8 cellular contexts compared by ENCODE assay signal in the genomic region with DNA sequence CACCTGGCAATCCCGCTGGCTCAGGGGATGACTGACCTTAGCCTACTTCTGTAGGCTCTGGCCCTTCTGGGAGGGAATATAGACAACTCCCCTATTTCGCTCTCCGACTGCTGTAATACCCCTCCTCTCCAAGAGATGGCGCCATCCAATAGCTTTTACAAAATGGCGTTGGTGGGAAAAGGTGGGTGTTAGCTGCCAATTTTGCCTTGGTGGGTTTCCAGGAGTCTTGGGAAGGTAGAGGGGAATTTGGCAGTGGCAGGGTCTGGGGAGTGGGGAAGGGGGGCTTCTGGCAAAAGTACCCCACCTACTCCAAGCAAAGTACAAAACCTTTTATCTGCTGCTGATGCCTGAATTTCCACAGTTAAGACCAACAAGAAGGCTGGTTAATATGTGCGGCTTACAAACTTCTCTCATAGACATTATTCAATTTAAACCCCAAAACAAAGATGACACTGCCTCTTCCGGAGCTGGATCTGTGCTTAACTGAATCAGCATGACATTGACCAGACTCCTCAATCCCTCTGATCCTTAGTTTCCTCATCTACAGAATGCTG.
DNase-seq lines count a peak whose midpoint lies in the region; ATAC-seq and TF ChIP-seq lines count a peak whose summit lies in the region.

No MANE protein-coding gene starts in this region.

- no peaks in the 10 kb centered on the region for H4K20me1 ChIP-seq in PC-3 (ENCODE audit: low read length)

- H2BK15ac ChIP-seq in mesendoderm (replicated peaks; ENCODE audit: low read depth) = no peak overlapping the region

- no peaks in the 10 kb centered on the region for H3K27me3 Mint-ChIP-seq in Caco-2 (ENCODE audit: insufficient read depth, unreplicated experiment)

- no peaks in the 10 kb centered on the region for H3K4me1 Mint-ChIP-seq in Caco-2 (ENCODE audit: low read depth, unreplicated experiment)

- H3F3A ChIP-seq in PC-3 (ENCODE audit: low read length, unreplicated experiment) = no peaks in the 10 kb centered on the region

- H3K9me3 ChIP-seq in Caco-2 = no peaks in the 10 kb centered on the region; the same call in 1 of the 2 replicates
- no peaks in the 10 kb centered on the region for H3K9me3 ChIP-seq in PC-3 (ENCODE audit: low read length)
- no peaks in the 10 kb centered on the region for H3K9me3 ChIP-seq in colonic mucosa

- no peak overlapping the region for H3K56ac ChIP-seq in mesendoderm (ENCODE audit: low read length)

- H3K18ac ChIP-seq in mesendoderm (ENCODE audit: low read length) = no peak overlapping the region

- H3K36me3 ChIP-seq in Caco-2 (ENCODE audit: control insufficient read depth, insufficient read depth, low read length) (no peaks in the 10 kb centered on the region), PC-3 (ENCODE audit: low read depth, low read length) (no peaks in the 10 kb centered on the region), colonic mucosa (no peaks in the 10 kb centered on the region), mesendoderm (ENCODE audit: control insufficient read depth, insufficient read depth, low read length) (no peaks in the 10 kb centered on the region)

- H4K5ac ChIP-seq in mesendoderm (ENCODE audit: low read length) = no peak overlapping the region

- no peak overlapping the region for H3K27ac Mint-ChIP-seq in Caco-2 (ENCODE audit: unreplicated experiment)

- DNase-seq in Caco-2 (peak in 1 of 2 experiments; percentile 61), H4 (ENCODE audit: low spot score) (peak; percentile 29), PC-3 (peak; percentile 71), colonic mucosa (peak; percentile 27), mesendoderm (peak; percentile 68)
- no peak for DNase-seq in stimulated activated naive CD4-positive, alpha-beta T cell (lab: John Stamatoyannopoulos, UW)

- no peaks in the 10 kb centered on the region for H3K9me2 ChIP-seq in PC-3 (replicated peaks; ENCODE audit: low read length)

- no peak overlapping the region for H2BK5ac ChIP-seq in mesendoderm (ENCODE audit: low read length)

- peak; percentile 80 to 88 for TF ChIP-seq CTCF in Caco-2 (IDR thresholded peaks at IDR 0.05; ENCODE audit: insufficient read depth in 1 of 2, low read depth in 1 of 2, low read length in 1 of 2, severe bottlenecking in 1 of 2, unreplicated experiment in 1 of 2)
- peak; percentile 96 for TF ChIP-seq CTCF in PC-3 (conservative IDR thresholded peaks at IDR 0.05; ENCODE audit: low read depth, low read length)
- peak; percentile 71 for TF ChIP-seq CTCF in colonic mucosa (IDR thresholded peaks at IDR 0.05)

- no peaks in the 10 kb centered on the region; the same call in 1 of the 2 replicates for H3K27me3 ChIP-seq in Caco-2 (replicated peaks; ENCODE audit: control insufficient read depth, insufficient read depth, low read length)
- H3K27me3 ChIP-seq in PC-3 (ENCODE audit: low read length) = no peaks in the 10 kb centered on the region
- no peaks in the 10 kb centered on the region for H3K27me3 ChIP-seq in colonic mucosa
- no peaks in the 10 kb centered on the region for H3K27me3 ChIP-seq in mesendoderm (ENCODE audit: insufficient read depth, low read length, poor library complexity)

- no peaks in the 10 kb centered on the region for H3K79me1 ChIP-seq in mesendoderm (ENCODE audit: low read length)

- POLR2A ChIA-PET in Caco-2 (lab: Charles Lee) = no interaction called here
- POLR2A ChIA-PET in PC-3 (lab: Charles Lee; ENCODE audit: unreplicated experiment) = interaction anchor here (0.5 kb wide), 1 partner anchor 16 kb away, joined by 4 read pairs; no protein-coding TSS in a partner anchor

- no peak overlapping the region for H4K8ac ChIP-seq in mesendoderm (ENCODE audit: low read depth, low read length)

- H3K4me1 ChIP-seq in Caco-2 = no peaks in the 10 kb centered on the region
- no peaks in the 10 kb centered on the region for H3K4me1 ChIP-seq in PC-3 (ENCODE audit: insufficient read depth, low read length)
- no peaks in the 10 kb centered on the region for H3K4me1 ChIP-seq in colonic mucosa
- H3K4me1 ChIP-seq in mesendoderm (ENCODE audit: control insufficient read depth, low read depth, low read length) = no peaks in the 10 kb centered on the region

- H3K9me3 Mint-ChIP-seq in Caco-2 (ENCODE audit: unreplicated experiment) = peaks cover 16% of the 10 kb centered on the region

- H2BK120ac ChIP-seq in mesendoderm (ENCODE audit: low read depth, low read length) = no peak overlapping the region

- H2AK5ac ChIP-seq in mesendoderm (ENCODE audit: low read length) = no peak overlapping the region

- no peaks in the 10 kb centered on the region for H3K36me3 Mint-ChIP-seq in Caco-2 (ENCODE audit: insufficient read depth, unreplicated experiment)

- no peak overlapping the region for H3K23ac ChIP-seq in mesendoderm (ENCODE audit: low read length)

- H3K4me3 Mint-ChIP-seq in Caco-2 (ENCODE audit: unreplicated experiment) = no peak overlapping the region

- CTCF ChIA-PET in Caco-2 (lab: Charles Lee) (interaction anchor here (0.6 to 3.9 kb wide), 8 partner anchors 19 to 297 kb away, joined by 3 to 52 read pairs (median 3); no protein-coding TSS in a partner anchor), PC-3 (lab: Charles Lee) (interaction anchor here (0.6 to 1.5 kb wide), 3 partner anchors 154 to 179 kb away, joined by 3 to 8 read pairs (median 3); no protein-coding TSS in a partner anchor)

- H3K79me2 ChIP-seq in PC-3 (ENCODE audit: low read length) (no peaks in the 10 kb centered on the region), mesendoderm (ENCODE audit: control insufficient read depth, insufficient read depth, low read length) (no peaks in the 10 kb centered on the region)

- no peak overlapping the region for H3K4ac ChIP-seq in mesendoderm (ENCODE audit: low read depth, low read length)

- no peak overlapping the region for H3K4me2 ChIP-seq in PC-3 (ENCODE audit: low read length)
- no peak overlapping the region for H3K4me2 ChIP-seq in mesendoderm (ENCODE audit: low read length)

- H3K4me3 ChIP-seq in Caco-2 (ENCODE audit: low read depth, low read length) = no peak overlapping the region
- H3K4me3 ChIP-seq in PC-3 (ENCODE audit: low read length) = no peak overlapping the region
- H3K4me3 ChIP-seq in colonic mucosa = no peak overlapping the region
- H3K4me3 ChIP-seq in mesendoderm (ENCODE audit: low read length) = no peak overlapping the region

- no CpG with 5 or more reads among the region's 7 CpGs for WGBS in mesendoderm (ENCODE audit: extremely low coverage, insufficient coverage, low lambda C conversion rate)

- ATAC-seq in PC-3 (peak; percentile 73), GM19397 (IDR thresholded peaks at IDR 0.05; ENCODE audit: unreplicated experiment) (no peak), HG02870 (IDR thresholded peaks at IDR 0.05; ENCODE audit: unreplicated experiment) (no peak)

- BruUV-seq in Caco-2 (replicated peaks; lab: Mats Ljungman, UMichigan) (no TSS peak), PC-3 (replicated peaks; lab: Mats Ljungman, UMichigan) (no TSS peak)

- no peak overlapping the region for H3K27ac ChIP-seq in PC-3 (ENCODE audit: low read length)
- H3K27ac ChIP-seq in colonic mucosa = no peak overlapping the region
- no peak overlapping the region for H3K27ac ChIP-seq in mesendoderm (ENCODE audit: low read depth, low read length)

- intact Hi-C loops in Caco-2 (cut with micrococcal nuclease; ENCODE audit: unreplicated experiment) (loop anchor here (1.0 kb wide), 1 partner anchor 156 kb away; no protein-coding TSS in a partner anchor), PC-3 (cut with micrococcal nuclease) (loop anchor here (1.0 kb wide), 1 partner anchor 156 kb away; no protein-coding TSS in a partner anchor), colonic mucosa (cut with DNase I) (loop anchor here (2.0 kb wide), 1 partner anchor 156 kb away; no protein-coding TSS in a partner anchor)

- H3K9ac ChIP-seq in PC-3 (ENCODE audit: low read length) (no peak overlapping the region), colonic mucosa (ENCODE audit: low read depth in 2 of 2, low read length in 2 of 2) (no peak overlapping the region), mesendoderm (ENCODE audit: low read length) (no peak overlapping the region)

- H2AFZ ChIP-seq in PC-3 (ENCODE audit: low read length) = no peak overlapping the region

Comparison
In these comparisons a context has a peak if more than half of its experiments do, and no peak if none do; other contexts are left out.
1. DNase-seq: peak in H4 (single experiment), PC-3 (single experiment), colonic mucosa (single experiment) and mesendoderm (single experiment); none in stimulated activated naive CD4-positive, alpha-beta T cell (0 of 6).
2. Peak in every context shown above with its lines, with median percentiles within 50 percentile points of each other: CTCF ChIP-seq.